13 cellular contexts compared by ENCODE assay signal in the genomic region with DNA sequence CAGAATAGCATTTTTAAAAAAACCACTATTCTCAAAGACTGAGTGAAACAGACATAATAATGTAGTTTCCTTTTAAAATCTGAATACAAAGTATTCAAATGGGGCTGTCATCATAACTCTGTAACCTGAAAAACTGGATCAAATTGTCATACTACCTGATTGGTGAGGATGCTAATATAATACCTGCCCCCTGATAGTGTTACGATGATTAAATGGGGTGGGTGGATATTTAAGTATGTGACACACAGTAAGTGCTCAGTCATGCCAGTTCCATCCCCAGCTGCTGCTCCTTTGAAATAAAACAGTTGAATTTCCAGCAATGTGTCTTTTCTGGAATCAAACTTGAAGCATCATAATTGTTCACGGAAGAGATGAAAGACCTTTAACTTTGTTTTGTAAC. TPM values are rescaled to one million over a fixed set of nuclear protein-coding genes. Genes with fewer than 3 reads are reported as not detected.
A peak's percentile ranks its signal among the peaks of the same experiment; 100 is the strongest.
DNase-seq lines count a peak whose midpoint lies in the region; ATAC-seq and TF ChIP-seq lines count a peak whose summit lies in the region.
"Had no signal": no experiment of that assay in that cellular context is flagged by ENCODE, and none has a peak within 500 bp of the region (broad histone marks: within the 10 kb centered on the region; RNA-seq: fewer than 3 reads in every experiment).

No MANE protein-coding gene starts in this region.

- H3K23ac ChIP-seq in IMR-90 (ENCODE audit: low read depth, low read length), result no peak overlapping the region

- H3K56ac ChIP-seq in IMR-90 (ENCODE audit: extremely low read depth, insufficient read depth, low read length), result no peak overlapping the region

- H3K27ac ChIP-seq in IMR-90 (ENCODE audit: insufficient read depth, low read length), result no peak overlapping the region
- peak overlapping the region; percentile 1 to 68 for H3K27ac ChIP-seq in ascending aorta

- no peak for TF ChIP-seq POLR2A in IMR-90 (IDR thresholded peaks at IDR 0.05; ENCODE audit: low read depth, low read length)

- H4K5ac ChIP-seq in IMR-90 (ENCODE audit: low read depth, low read length), result peak overlapping the region; percentile 49; the same call in 1 of the 2 replicates

- peak overlapping the region; percentile 81; the same call in 1 of the 2 replicates for H2BK120ac ChIP-seq in IMR-90 (ENCODE audit: low read depth, low read length)

- H3K9me1 ChIP-seq in IMR-90 (ENCODE audit: insufficient read depth, low read length), result no peaks in the 10 kb centered on the region

- intact Hi-C loops in IMR-90 (cut with micrococcal nuclease), result loop anchor here (2.0 to 10.0 kb wide), 2 partner anchors 420 to 590 kb away; no protein-coding TSS in a partner anchor
- intact Hi-C loops in ascending aorta (cut with DNase I), result loop anchor here (10.0 kb wide), 1 partner anchor 160 kb away; no protein-coding TSS in a partner anchor

- peak overlapping the region; percentile 36 to 48; a peak in 2 of 4 replicates for H4K8ac ChIP-seq in IMR-90 (ENCODE audit: low read depth in 2 of 2, low read length in 2 of 2)

- H2BK15ac ChIP-seq in IMR-90 (ENCODE audit: low read depth, low read length), result peak overlapping the region; percentile 53; the same call in 2 of the 3 replicates

- H2BK20ac ChIP-seq in IMR-90 (ENCODE audit: low read depth, low read length), result peak overlapping the region; percentile 30; the same call in 1 of the 2 replicates

- CTCF ChIA-PET in IMR-90 (lab: Yijun Ruan, JAX), result no interaction called here

- H2AFZ ChIP-seq in IMR-90 (replicated peaks; ENCODE audit: low read length, poor library complexity), result no peak overlapping the region

- in situ Hi-C loops in IMR-90 (cut with MboI; ENCODE audit: low sequenced_read_pairs), result loop anchor here (25.0 kb wide), 1 partner anchor 1158 kb away; no protein-coding TSS in a partner anchor

- peak overlapping the region; percentile 30 for H4K91ac ChIP-seq in IMR-90 (ENCODE audit: insufficient read depth, low read depth, low read length)

- DNase-seq in IMR-90 (peak; percentile 21), ascending aorta (ENCODE audit: low spot score in 2 of 2) (no peak), fibroblast of villous mesenchyme (ENCODE audit: low read depth) (peak; percentile 11), superior temporal gyrus (ENCODE audit: extremely low spot score) (no peak)
- DNase-seq in stimulated activated CD4-positive, alpha-beta T cell treated with anti-CD3 and anti-CD28 coated beads, Interleukin-4, amount 100 ng/mL, for 24 hours, result no peak
- DNase-seq: CD8-positive, alpha-beta T cell; MV-4-11; NCI-H1417 treated with DMSO at 0.1 percent for 48 hours; NCI-H2029 treated with DMSO at 0.1 percent for 48 hours; NCI-H510A treated with DMSO at 0.1 percent for 48 hours had no signal

- no peak for ATAC-seq in IMR-90 (ENCODE audit: low read depth)
- ATAC-seq in HG03135 (IDR thresholded peaks at IDR 0.05; ENCODE audit: unreplicated experiment), result no peak
- ATAC-seq: CD8-positive, alpha-beta T cell had no signal

- POLR2A ChIA-PET in IMR-90 (lab: Charles Lee; ENCODE audit: unreplicated experiment), result no interaction called here

- H4K20me1 ChIP-seq in IMR-90 (ENCODE audit: insufficient read depth, low read length), result no peaks in the 10 kb centered on the region

- H2AK5ac ChIP-seq in IMR-90 (ENCODE audit: low read depth, low read length), result no peak overlapping the region

- H3K18ac ChIP-seq in IMR-90 (ENCODE audit: low read depth, low read length), result peak overlapping the region; percentile 74; the same call in 1 of the 2 replicates

- H3K36me3 ChIP-seq in IMR-90 (ENCODE audit: control insufficient read depth, insufficient read depth, low read length) (no peaks in the 10 kb centered on the region), ascending aorta (no peaks in the 10 kb centered on the region), skeletal muscle satellite cell (ENCODE audit: insufficient read depth, low read length) (no peaks in the 10 kb centered on the region)

- no peak for TF ChIP-seq RAD21 in IMR-90 (IDR thresholded peaks at IDR 0.05; ENCODE audit: low read length)

- peak overlapping the region; percentile 69; the same call in 1 of the 2 replicates for H3K14ac ChIP-seq in IMR-90 (replicated peaks; ENCODE audit: low read depth, low read length)

- H3K4me1 ChIP-seq in IMR-90 (ENCODE audit: control insufficient read depth, insufficient read depth, low read length), result peaks cover 7% of the 10 kb centered on the region
- peaks cover 2 to 8% of the 10 kb centered on the region in 2 donors for H3K4me1 ChIP-seq in ascending aorta
- H3K4me1 ChIP-seq in skeletal muscle satellite cell (ENCODE audit: control insufficient read depth, insufficient read depth, low read length), result peaks cover 40% of the 10 kb centered on the region

- dilution Hi-C loops in IMR-90 (cut with HindIII; ENCODE audit: low sequenced_read_pairs, unreplicated experiment), result no loop called here

- no peak overlapping the region for H3K4me2 ChIP-seq in IMR-90 (ENCODE audit: low read depth, low read length)
- no peak overlapping the region for H3K4me2 ChIP-seq in skeletal muscle satellite cell (ENCODE audit: low read length)

- no TSS peak for BruUV-seq in IMR-90 (replicated peaks; lab: Mats Ljungman, UMichigan)

- H3K4me3 ChIP-seq in IMR-90 (ENCODE audit: insufficient read depth, low read depth, low read length), result no peak overlapping the region
- H3K4me3 ChIP-seq in ascending aorta, result no peak overlapping the region
- no peak overlapping the region for H3K4me3 ChIP-seq in fibroblast of villous mesenchyme (ENCODE audit: low read depth, low read length)
- no peak overlapping the region for H3K4me3 ChIP-seq in skeletal muscle satellite cell (ENCODE audit: low read length)

- H2BK5ac ChIP-seq in IMR-90 (ENCODE audit: low read depth, low read length, poor library complexity, severe bottlenecking), result peak overlapping the region; percentile 95

- H3K9me3 ChIP-seq in IMR-90 (ENCODE audit: control insufficient read depth, insufficient read depth, low read length), result no peaks in the 10 kb centered on the region
- no peaks in the 10 kb centered on the region for H3K9me3 ChIP-seq in ascending aorta
- no peaks in the 10 kb centered on the region for H3K9me3 ChIP-seq in skeletal muscle satellite cell (replicated peaks; ENCODE audit: low read length)

- no peak for TF ChIP-seq CTCF in IMR-90 (conservative IDR thresholded peaks at IDR 0.05; ENCODE audit: low read depth, low read length)
- TF ChIP-seq CTCF in ascending aorta (IDR thresholded peaks at IDR 0.05), result no peak
- no peak for TF ChIP-seq CTCF in fibroblast of villous mesenchyme (IDR thresholded peaks at IDR 0.05; ENCODE audit: insufficient read depth, low read depth, low read length)

- H3K4ac ChIP-seq in IMR-90 (ENCODE audit: low read depth, low read length), result peak overlapping the region; percentile 50; the same call in 1 of the 2 replicates

- no peaks in the 10 kb centered on the region for H3K79me1 ChIP-seq in IMR-90 (ENCODE audit: low read depth in 1 of 2, low read length in 2 of 2)

- H3K27me3 ChIP-seq in IMR-90 (ENCODE audit: control insufficient read depth, insufficient read depth, low read length) (no peaks in the 10 kb centered on the region), ascending aorta (no peaks in the 10 kb centered on the region), skeletal muscle satellite cell (ENCODE audit: control insufficient read depth, insufficient read depth, low read length) (no peaks in the 10 kb centered on the region)

- no CpG with 5 or more reads among the region's 2 CpGs for WGBS in IMR-90 (ENCODE audit: extremely low coverage in 2 of 2, insufficient read length in 1 of 2), 2 experiments

- H3K9ac ChIP-seq in IMR-90 (ENCODE audit: low read depth, low read length) (no peak overlapping the region), skeletal muscle satellite cell (ENCODE audit: low read depth, low read length) (peak overlapping the region; percentile 17)

- no peak overlapping the region for H2AK9ac ChIP-seq in IMR-90 (replicated peaks; ENCODE audit: low read depth, low read length, poor library complexity)

TF ChIP-seq in IMR-90, 13 proteins besides CTCF, POLR2A, EP300 and RAD21:
- no peak for TF ChIP-seq CEBPB (IDR thresholded peaks at IDR 0.05; ENCODE audit: low read depth, low read length)
- TF ChIP-seq SMC3 (IDR thresholded peaks at IDR 0.05; ENCODE audit: low read depth, low read length), result no peak
- TF ChIP-seq CHD1 (IDR thresholded peaks at IDR 0.05; ENCODE audit: low read depth, low read length), result no peak
- no peak for TF ChIP-seq FOS (IDR thresholded peaks at IDR 0.05; ENCODE audit: low read depth, low read length)
- TF ChIP-seq MAZ (IDR thresholded peaks at IDR 0.05; ENCODE audit: borderline replicate concordance, low read depth, low read length), result no peak
TF ChIP-seq in IMR-90: peak in this region for 0.

RNA-seq across cellular contexts. Expression of a gene that starts 8.9 kb away (rescaled TPM):
- total RNA-seq in IMR-90 (2012; rRNA removed), result under 0.01 and 0.36 TPM in 2 replicates
- polyA plus RNA-seq in IMR-90 (2012; rRNA removed), result 0.24 and 0.27 TPM in 2 replicates
- polyA plus RNA-seq in IMR-90 (2012; cell fraction: cytosol; rRNA removed), result 0.08 and 0.27 TPM in 2 replicates
- 0.30 and 0.47 TPM in 2 replicates for polyA plus RNA-seq in IMR-90 (2012; cell fraction: nucleus; rRNA removed; ENCODE audit: low replicate concordance)
- total RNA-seq in ascending aorta, result 12.0 TPM
- 8.2 and 9.7 TPM in 2 replicates for total RNA-seq in fibroblast of villous mesenchyme
- total RNA-seq in skeletal muscle satellite cell (2012; rRNA removed), result under 0.01 and 0.25 TPM in 2 replicates
- total RNA-seq: CD8-positive, alpha-beta T cell; Daoy had no signal

Comparison
In these comparisons a context has a peak if more than half of its experiments do, and no peak if none do; other contexts are left out.
1. DNase-seq: peak in IMR-90 (single experiment) and fibroblast of villous mesenchyme (single experiment); none in ascending aorta (0 of 2), superior temporal gyrus (single experiment) and stimulated activated CD4-positive, alpha-beta T cell treated with anti-CD3 and anti-CD28 coated beads, Interleukin-4, amount 100 ng/mL, for 24 hours (single experiment).